24 cellular contexts compared by ENCODE assay signal in genomic region chr13:29858231-29858630, GRCh38. TPM values are rescaled to one million over a fixed set of nuclear protein-coding genes. Genes with fewer than 3 reads are reported as not detected.
DNase-seq lines count a peak whose midpoint lies in the region; ATAC-seq and TF ChIP-seq lines count a peak whose summit lies in the region.
"Had no signal": no experiment of that assay in that cellular context is flagged by ENCODE, and none has a peak within 500 bp of the region (broad histone marks: within the 10 kb centered on the region; RNA-seq: fewer than 3 reads in every experiment).

No MANE protein-coding gene starts in this region.

- no peaks in the 10 kb centered on the region for H3K36me3 Mint-ChIP-seq in activated CD4-positive, alpha-beta T cell treated with anti-CD3 and anti-CD28 coated beads for 36 hours (ENCODE audit: low read depth)
- no peaks in the 10 kb centered on the region for H3K36me3 Mint-ChIP-seq in HFFc6 (ENCODE audit: low read depth)
- no peaks in the 10 kb centered on the region for H3K36me3 Mint-ChIP-seq in dendritic cell treated with granulocyte-macrophage colony-stimulating factor and Interleukin-4, amounts not matched to agents 40 ng/mL and 50 ng/mL, for 4 days (ENCODE audit: low read depth)
- H3K36me3 Mint-ChIP-seq: CD4-positive, CD25-positive, alpha-beta regulatory T cell; IgD-negative memory B cell had no signal

- 45% methylated on average over 1 of the region's 1 CpG for WGBS in smooth muscle cell (ENCODE audit: low lambda C conversion rate)

- POLR2A ChIA-PET in activated CD4-positive, alpha-beta T cell treated with anti-CD3 and anti-CD28 coated beads for 36 hours (lab: Charles Lee) = no interaction called here

- no peak overlapping the region for H3K4me2 ChIP-seq in smooth muscle cell
- H3K4me2 ChIP-seq: BLaER1, KMS-11 had no signal

- H3K4me1 Mint-ChIP-seq in activated CD4-positive, alpha-beta T cell treated with anti-CD3 and anti-CD28 coated beads for 36 hours = peaks cover 27% of the 10 kb centered on the region
- H3K4me1 Mint-ChIP-seq in HFFc6 (ENCODE audit: low read depth) = peaks cover 74% of the 10 kb centered on the region
- H3K4me1 Mint-ChIP-seq in dendritic cell treated with granulocyte-macrophage colony-stimulating factor and Interleukin-4, amounts not matched to agents 40 ng/mL and 50 ng/mL, for 4 days (ENCODE audit: low read depth) = peaks cover 31% of the 10 kb centered on the region
- H3K4me1 Mint-ChIP-seq: IgD-negative memory B cell had no signal

- no peak overlapping the region for H3K27ac Mint-ChIP-seq in activated CD4-positive, alpha-beta T cell treated with anti-CD3 and anti-CD28 coated beads for 36 hours
- H3K27ac Mint-ChIP-seq in HFFc6 = peak overlapping the region; percentile 51
- peak overlapping the region; percentile 75 for H3K27ac Mint-ChIP-seq in dendritic cell treated with granulocyte-macrophage colony-stimulating factor and Interleukin-4, amounts not matched to agents 40 ng/mL and 50 ng/mL, for 4 days
- H3K27ac Mint-ChIP-seq: CD4-positive, CD25-positive, alpha-beta regulatory T cell; IgD-negative memory B cell had no signal

- ATAC-seq in activated CD4-positive, alpha-beta T cell treated with anti-CD3 and anti-CD28 coated beads for 36 hours = peak; percentile 9
- no peak for ATAC-seq in HG02981 (IDR thresholded peaks at IDR 0.05; ENCODE audit: unreplicated experiment)

- no peaks in the 10 kb centered on the region for H3K9me3 ChIP-seq in smooth muscle cell (replicated peaks; ENCODE audit: low read depth)
- H3K9me3 ChIP-seq: BLaER1, SJSA1 had no signal

- CTCF ChIA-PET in activated CD4-positive, alpha-beta T cell treated with anti-CD3 and anti-CD28 coated beads for 36 hours (lab: Charles Lee) = interaction anchor here (0.9 kb wide), 1 partner anchor 65 kb away, joined by 3 read pairs; no protein-coding TSS in a partner anchor

- no peak for DNase-seq in activated CD4-positive, alpha-beta T cell treated with anti-CD3 and anti-CD28 coated beads for 36 hours
- DNase-seq in activated CD4-positive, alpha-beta T cell treated with anti-CD3 and anti-CD28 coated beads for 1 hour = no peak
- DNase-seq in HFFc6 (no peak), smooth muscle cell (lab: John Stamatoyannopoulos, UW; ENCODE audit: unreplicated experiment) (no peak), NCI-H1930 (lab: John Stamatoyannopoulos, UW) (no peak)
- no peak for DNase-seq in stimulated activated CD4-positive, alpha-beta T cell treated with anti-CD3 and anti-CD28 coated beads, Interleukin-4, amount 100 ng/mL, for 1 hour
- DNase-seq: 8988T, DMS153, DND-41, NCI-H1092, NCI-H1436, NCI-H187, NCI-H446, NCI-H524 treated with DMSO at 0.1 percent for 48 hours, NCI-H774, Right ventricle myocardium superior, RPMI8226 had no signal

- no peaks in the 10 kb centered on the region for H4K20me1 ChIP-seq in smooth muscle cell (ENCODE audit: low read depth)
- H4K20me1 ChIP-seq: BLaER1 had no signal

- H3K9me3 Mint-ChIP-seq in activated CD4-positive, alpha-beta T cell treated with anti-CD3 and anti-CD28 coated beads for 36 hours (ENCODE audit: low read depth) = no peaks in the 10 kb centered on the region
- H3K9me3 Mint-ChIP-seq in HFFc6 = no peaks in the 10 kb centered on the region
- H3K9me3 Mint-ChIP-seq in dendritic cell treated with granulocyte-macrophage colony-stimulating factor and Interleukin-4, amounts not matched to agents 40 ng/mL and 50 ng/mL, for 4 days = no peaks in the 10 kb centered on the region
- H3K9me3 Mint-ChIP-seq: CD4-positive, CD25-positive, alpha-beta regulatory T cell had no signal

- H3K79me2 ChIP-seq in smooth muscle cell (ENCODE audit: low read depth) = no peaks in the 10 kb centered on the region

- no peak overlapping the region for H3K4me3 Mint-ChIP-seq in activated CD4-positive, alpha-beta T cell treated with anti-CD3 and anti-CD28 coated beads for 36 hours
- H3K4me3 Mint-ChIP-seq in HFFc6 = no peak overlapping the region
- no peak overlapping the region for H3K4me3 Mint-ChIP-seq in dendritic cell treated with granulocyte-macrophage colony-stimulating factor and Interleukin-4, amounts not matched to agents 40 ng/mL and 50 ng/mL, for 4 days
- H3K4me3 Mint-ChIP-seq: IgD-negative memory B cell had no signal

- peaks cover 4% of the 10 kb centered on the region for H3K27me3 Mint-ChIP-seq in activated CD4-positive, alpha-beta T cell treated with anti-CD3 and anti-CD28 coated beads for 36 hours
- H3K27me3 Mint-ChIP-seq in HFFc6 (ENCODE audit: insufficient read depth) = 0 out of 2 replicates have a peak, but pooled peaks cover 1% of the 10 kb centered on the region
- peaks cover 3% of the 10 kb centered on the region for H3K27me3 Mint-ChIP-seq in dendritic cell treated with granulocyte-macrophage colony-stimulating factor and Interleukin-4, amounts not matched to agents 40 ng/mL and 50 ng/mL, for 4 days
- H3K27me3 Mint-ChIP-seq: CD4-positive, CD25-positive, alpha-beta regulatory T cell had no signal

- H3K4me3 ChIP-seq in smooth muscle cell = no peak overlapping the region
- H3K4me3 ChIP-seq: BLaER1, SJSA1 had no signal

- TF ChIP-seq CTCF in HFFc6 (IDR thresholded peaks at IDR 0.05) (no peak), smooth muscle cell (IDR thresholded peaks at IDR 0.05; ENCODE audit: borderline replicate concordance, insufficient read depth, poor library complexity, severe bottlenecking) (no peak)

- intact Hi-C loops in activated CD4-positive, alpha-beta T cell treated with anti-CD3 and anti-CD28 coated beads for 36 hours (cut with DNase I, micrococcal nuclease) = loop anchor here in 1 of 2 experiments (10.0 kb wide), 1 partner anchor 1307 kb away; the partner anchor contains the start of gene HSPH1
- intact Hi-C loops in dendritic cell treated with granulocyte-macrophage colony-stimulating factor and Interleukin-4, amounts not matched to agents 40 ng/mL and 50 ng/mL, for 4 days (cut with micrococcal nuclease) = loop anchor here (10.0 kb wide), 1 partner anchor 47 kb away; no protein-coding TSS in a partner anchor

- H3F3A ChIP-seq in smooth muscle cell (ENCODE audit: low read depth) = peaks cover 6% of the 10 kb centered on the region

- H2AFZ ChIP-seq in smooth muscle cell (ENCODE audit: low read depth) = no peak overlapping the region

- peak overlapping the region; percentile 94 for H3K27ac ChIP-seq in smooth muscle cell (ENCODE audit: low read depth)
- H3K27ac ChIP-seq: BLaER1, KMS-11, SJSA1 had no signal

- peaks cover 5% of the 10 kb centered on the region for H3K4me1 ChIP-seq in smooth muscle cell (ENCODE audit: low read depth)
- H3K4me1 ChIP-seq: BLaER1 had no signal

- no peak overlapping the region for H3K9ac ChIP-seq in smooth muscle cell (ENCODE audit: low read depth)
- H3K9ac ChIP-seq: BLaER1, KMS-11 had no signal

- no peaks in the 10 kb centered on the region for H3K27me3 ChIP-seq in smooth muscle cell (ENCODE audit: low read depth)
- H3K27me3 ChIP-seq: BLaER1, SJSA1 had no signal

- no peaks in the 10 kb centered on the region for H3K36me3 ChIP-seq in smooth muscle cell (ENCODE audit: low read depth)
- H3K36me3 ChIP-seq: BLaER1, SJSA1 had no signal

RNA-seq across cellular contexts. Expression of gene UBL3, which starts 7.8 kb away (rescaled TPM):
- total RNA-seq in activated CD4-positive, alpha-beta T cell treated with anti-CD3 and anti-CD28 coated beads for 36 hours = 10 to 100 TPM in 1 of 2 experiments, 1 to 10 TPM in 1; 9.1 to 10.7 TPM
- 10 to 100 TPM; 38.0 to 57.4 (median 44.6) TPM for total RNA-seq in HFFc6 (2021; fragmentation: NEBNext Ultra II Directional; extraction: Animal tissue kit (Norgen Biotek cat#: 25700))
- total RNA-seq in smooth muscle cell = 46.6 and 59.2 TPM in 2 replicates
- polyA plus RNA-seq in smooth muscle cell = 25.2 and 32.0 TPM in 2 replicates
